8 cellular contexts compared by ENCODE assay signal in genomic region chr2:110204408-110205385, GRCh38.
DNase-seq lines count a peak whose midpoint lies in the region; ATAC-seq and TF ChIP-seq lines count a peak whose summit lies in the region.

Gene NPHP1, minus strand, starts transcription at chr2:110205013. Its CDS starts 45 bp downstream, at chr2:110204968.

- peak within 1 kb of the TSS; percentile 42 for H3K27ac ChIP-seq in caudate nucleus (ENCODE audit: low read depth, low read length)

- DNase-seq in AG09309 (ENCODE audit: low read depth) (peak; percentile 16), NCI-H2196 treated with DMSO at 0.1 percent for 48 hours (lab: John Stamatoyannopoulos, UW; ENCODE audit: unreplicated experiment) (peak; percentile 83), caudate nucleus (lab: John Stamatoyannopoulos, UW) (peak; percentile 37 to 89 (median 80)), islet precursor cell (peak; percentile 97)
- DNase-seq in activated CD4-positive, CD25-positive, alpha-beta regulatory T cell (lab: John Stamatoyannopoulos, UW), result peak; percentile 46 to 66 (median 64)
- peak; percentile 79 for DNase-seq in stimulated activated CD4-positive, alpha-beta T cell treated with anti-CD3 and anti-CD28 coated beads, Interleukin-12 subunit alpha, Interleukin-12 subunit beta, amount 100 ng/mL, for 4 hours

- no peak for TF ChIP-seq CTCF in AG09309 (IDR thresholded peaks at IDR 0.05; ENCODE audit: control insufficient read depth, insufficient read depth, low read depth, low read length, missing control alignments)

- ATAC-seq in GM18909 (IDR thresholded peaks at IDR 0.05; ENCODE audit: poor library complexity, unreplicated experiment) (peak; percentile 91), HG03135 (IDR thresholded peaks at IDR 0.05; ENCODE audit: unreplicated experiment) (peak; percentile 93)

- H3K4me3 ChIP-seq in AG09309 (ENCODE audit: control insufficient read depth, low read depth, low read length), result peak within 1 kb of the TSS; percentile 93

Comparison
In these comparisons a context has a peak if more than half of its experiments do, and no peak if none do; other contexts are left out.
1. Peak in every context shown above with its lines: DNase-seq, ATAC-seq, H3K4me3 ChIP-seq and H3K27ac ChIP-seq.
2. DNase-seq: peak in every context shown above with its lines; median percentile 97 in islet precursor cell; 83 in NCI-H2196 treated with DMSO at 0.1 percent for 48 hours; 80 in caudate nucleus; 79 in stimulated activated CD4-positive, alpha-beta T cell treated with anti-CD3 and anti-CD28 coated beads, Interleukin-12 subunit alpha, Interleukin-12 subunit beta, amount 100 ng/mL, for 4 hours; 64 in activated CD4-positive, CD25-positive, alpha-beta regulatory T cell; 16 in AG09309.